In the genomic region with DNA sequence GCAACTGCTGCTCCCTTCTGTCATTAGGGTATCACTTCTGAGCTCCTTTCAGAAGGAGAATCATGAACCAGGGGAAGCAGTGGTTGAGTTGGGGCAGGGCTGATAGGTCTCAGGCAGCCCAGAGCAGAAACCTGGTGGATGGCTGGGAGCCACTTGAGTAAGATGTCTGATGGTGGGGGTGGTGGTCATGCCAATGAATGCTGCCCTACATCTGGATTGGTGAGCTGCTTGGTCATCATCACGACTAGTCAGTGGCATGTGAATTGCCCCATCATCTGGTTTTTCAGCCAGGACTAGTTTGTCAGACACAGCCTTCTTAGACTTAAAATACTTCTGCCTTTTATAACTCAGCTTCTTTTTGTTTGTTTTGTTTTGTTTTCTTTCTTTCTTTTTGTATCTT, we compare ENCODE assay signal across 13 cellular contexts. TPM values are rescaled to one million over a fixed set of nuclear protein-coding genes. Genes with fewer than 3 reads are reported as not detected.
A peak's percentile ranks its signal among the peaks of the same experiment; 100 is the strongest.
DNase-seq lines count a peak whose midpoint lies in the region; ATAC-seq, FAIRE-seq and TF ChIP-seq lines count a peak whose summit lies in the region.
"Had no signal": no experiment of that assay in that cellular context is flagged by ENCODE, and none has a peak within 500 bp of the region (broad histone marks: within the 10 kb centered on the region; RNA-seq: fewer than 3 reads in every experiment).

No MANE protein-coding gene starts in this region.

- no peak for TF ChIP-seq CTCF in WTC11 (IDR thresholded peaks at IDR 0.05)
- no peak for TF ChIP-seq CTCF in keratinocyte (optimal IDR thresholded peaks at IDR 0.05 in 1 of 3, IDR thresholded peaks at IDR 0.05 in 1 of 3, conservative IDR thresholded peaks at IDR 0.05 in 1 of 3; ENCODE audit: extremely low read depth in 1 of 3, insufficient read depth in 2 of 3, low read length in 3 of 3)

- H3K36me3 Mint-ChIP-seq in WTC11: peaks cover 11% of the 10 kb centered on the region

- dilution Hi-C loops in keratinocyte (cut with MboI; ENCODE audit: extremely low pct_ligation_motif_present, low sequenced_read_pairs): no loop called here

- H3K9me3 ChIP-seq in keratinocyte (ENCODE audit: control insufficient read depth, low read depth, low read length) (no peaks in the 10 kb centered on the region), SJCRH30 (replicated peaks) (no peaks in the 10 kb centered on the region)
- H3K9me3 ChIP-seq: esophagus squamous epithelium had no signal

- no peak overlapping the region for H3K9ac ChIP-seq in keratinocyte (ENCODE audit: control insufficient read depth, extremely low read depth, insufficient read depth, low read length)

- CTCF ChIA-PET in WTC11 (lab: Charles Lee): no interaction called here

- peak overlapping the region in 1 of 3 experiments; percentile 25 for H3K4me3 ChIP-seq in keratinocyte (ENCODE audit: control insufficient read depth in 2 of 3, extremely low read depth in 1 of 3, insufficient read depth in 2 of 3, low read depth in 1 of 3, low read length in 3 of 3)
- no peak overlapping the region for H3K4me3 ChIP-seq in SJCRH30
- H3K4me3 ChIP-seq: esophagus squamous epithelium, SK-N-MC had no signal

- H3K9me3 Mint-ChIP-seq in WTC11: no peaks in the 10 kb centered on the region

- peak; percentile 74 for FAIRE-seq in keratinocyte (lab: Jason Lieb, UNC)

- peaks cover 66% of the 10 kb centered on the region for H3K79me2 ChIP-seq in keratinocyte (ENCODE audit: control insufficient read depth, insufficient read depth, low read length)

- peaks cover 29% of the 10 kb centered on the region for H3K4me1 Mint-ChIP-seq in WTC11

- ATAC-seq in WTC11 (no peak), GM18909 (IDR thresholded peaks at IDR 0.05; ENCODE audit: poor library complexity, unreplicated experiment) (no peak), GM18517 (IDR thresholded peaks at IDR 0.05; ENCODE audit: unreplicated experiment) (no peak)
- ATAC-seq in activated CD4-positive, CD25-positive, alpha-beta regulatory T cell treated with anti-CD3 and anti-CD28 coated beads, Interleukin-2, amount 50 U/mL, for 24 hours: no peak

- H2AFZ ChIP-seq in keratinocyte (ENCODE audit: control insufficient read depth, low read length): no peak overlapping the region

- peak overlapping the region; percentile 37 for H3K4me3 Mint-ChIP-seq in WTC11

- POLR2A ChIA-PET in WTC11 (lab: Charles Lee): no interaction called here

- H3K4me2 ChIP-seq in keratinocyte (ENCODE audit: control insufficient read depth, extremely low read depth, insufficient read depth, low read depth, low read length): peak overlapping the region; percentile 80

- H3K9me1 ChIP-seq in keratinocyte (ENCODE audit: control insufficient read depth, extremely low read depth, insufficient read depth, low read length): no peaks in the 10 kb centered on the region

- H3K27me3 ChIP-seq in keratinocyte (ENCODE audit: control insufficient read depth, extremely low read depth, insufficient read depth, low read length) (no peaks in the 10 kb centered on the region), SJCRH30 (no peaks in the 10 kb centered on the region)
- H3K27me3 ChIP-seq: esophagus squamous epithelium had no signal

- H3K4me1 ChIP-seq in keratinocyte (ENCODE audit: control insufficient read depth, extremely low read depth, insufficient read depth, low read length) (peaks cover 37% of the 10 kb centered on the region), SJCRH30 (peaks cover 12% of the 10 kb centered on the region; the same call in 1 of the 2 replicates)

- no peaks in the 10 kb centered on the region; the same call in 1 of the 2 replicates for H3K27me3 Mint-ChIP-seq in WTC11 (ENCODE audit: low read depth)

- H3K36me3 ChIP-seq in keratinocyte (ENCODE audit: control insufficient read depth in 2 of 2, extremely low read depth in 1 of 2, insufficient read depth in 2 of 2, low read length in 2 of 2): peaks cover 12 to 24% of the 10 kb centered on the region in 2 experiments
- peaks cover 3% of the 10 kb centered on the region for H3K36me3 ChIP-seq in SJCRH30

- no peaks in the 10 kb centered on the region for H4K20me1 ChIP-seq in keratinocyte (ENCODE audit: control insufficient read depth, extremely low read depth, insufficient read depth, low read length)

- H3K27ac ChIP-seq in keratinocyte (ENCODE audit: control insufficient read depth, insufficient read depth, low read length) (peak overlapping the region; percentile 32), SJCRH30 (no peak overlapping the region)
- H3K27ac ChIP-seq: SK-N-MC had no signal

- peak; percentile 84 for DNase-seq in AG08395 (ENCODE audit: low spot score)
- DNase-seq in GM04503 (ENCODE audit: low read depth): peak; percentile 71
- no peak for DNase-seq in WTC11 (ENCODE audit: low spot score)
- DNase-seq in keratinocyte (ENCODE audit: low read depth, low spot score): no peak
- DNase-seq in SJCRH30: no peak
- DNase-seq: activated gamma-delta T cell treated with Interleukin-2 at 50 U/mL for 16 hours, esophagus squamous epithelium, GF-D8, NCI-H146 had no signal

- no peak overlapping the region for H3K27ac Mint-ChIP-seq in WTC11

TF ChIP-seq in WTC11, 78 proteins besides CTCF, POLR2A, EP300 and RAD21 (continues in another document):
- TF ChIP-seq NFE2L1 (CRISPR knock-in tag; IDR thresholded peaks at IDR 0.05): no peak
- TF ChIP-seq PRRX2 (CRISPR knock-in tag; IDR thresholded peaks at IDR 0.05): no peak
- TF ChIP-seq ZBTB21 (CRISPR knock-in tag; IDR thresholded peaks at IDR 0.05; ENCODE audit: borderline replicate concordance): no peak
- TF ChIP-seq, protein P1, sequence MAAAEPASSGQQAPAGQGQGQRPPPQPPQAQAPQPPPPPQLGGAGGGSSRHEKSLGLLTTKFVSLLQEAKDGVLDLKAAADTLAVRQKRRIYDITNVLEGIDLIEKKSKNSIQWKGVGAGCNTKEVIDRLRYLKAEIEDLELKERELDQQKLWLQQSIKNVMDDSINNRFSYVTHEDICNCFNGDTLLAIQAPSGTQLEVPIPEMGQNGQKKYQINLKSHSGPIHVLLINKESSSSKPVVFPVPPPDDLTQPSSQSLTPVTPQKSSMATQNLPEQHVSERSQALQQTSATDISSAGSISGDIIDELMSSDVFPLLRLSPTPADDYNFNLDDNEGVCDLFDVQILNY (CRISPR knock-in tag; IDR thresholded peaks at IDR 0.05): no peak
- no peak for TF ChIP-seq GABPB1 (CRISPR knock-in tag; IDR thresholded peaks at IDR 0.05)
- no peak for TF ChIP-seq ZNF121 (CRISPR knock-in tag; IDR thresholded peaks at IDR 0.05)
- no peak for TF ChIP-seq SMAD3 (CRISPR knock-in tag; IDR thresholded peaks at IDR 0.05; ENCODE audit: borderline replicate concordance)
- no peak for TF ChIP-seq ELF4 (CRISPR knock-in tag; IDR thresholded peaks at IDR 0.05; ENCODE audit: low read depth)
- TF ChIP-seq, protein P2, sequence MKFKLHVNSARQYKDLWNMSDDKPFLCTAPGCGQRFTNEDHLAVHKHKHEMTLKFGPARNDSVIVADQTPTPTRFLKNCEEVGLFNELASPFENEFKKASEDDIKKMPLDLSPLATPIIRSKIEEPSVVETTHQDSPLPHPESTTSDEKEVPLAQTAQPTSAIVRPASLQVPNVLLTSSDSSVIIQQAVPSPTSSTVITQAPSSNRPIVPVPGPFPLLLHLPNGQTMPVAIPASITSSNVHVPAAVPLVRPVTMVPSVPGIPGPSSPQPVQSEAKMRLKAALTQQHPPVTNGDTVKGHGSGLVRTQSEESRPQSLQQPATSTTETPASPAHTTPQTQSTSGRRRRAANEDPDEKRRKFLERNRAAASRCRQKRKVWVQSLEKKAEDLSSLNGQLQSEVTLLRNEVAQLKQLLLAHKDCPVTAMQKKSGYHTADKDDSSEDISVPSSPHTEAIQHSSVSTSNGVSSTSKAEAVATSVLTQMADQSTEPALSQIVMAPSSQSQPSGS (CRISPR knock-in tag; IDR thresholded peaks at IDR 0.05; ENCODE audit: borderline replicate concordance, low read depth): no peak
- TF ChIP-seq, protein P3, sequence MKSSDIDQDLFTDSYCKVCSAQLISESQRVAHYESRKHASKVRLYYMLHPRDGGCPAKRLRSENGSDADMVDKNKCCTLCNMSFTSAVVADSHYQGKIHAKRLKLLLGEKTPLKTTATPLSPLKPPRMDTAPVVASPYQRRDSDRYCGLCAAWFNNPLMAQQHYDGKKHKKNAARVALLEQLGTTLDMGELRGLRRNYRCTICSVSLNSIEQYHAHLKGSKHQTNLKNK (CRISPR knock-in tag; IDR thresholded peaks at IDR 0.05): no peak
- no peak for TF ChIP-seq ZNF138 (CRISPR knock-in tag; conservative IDR thresholded peaks at IDR 0.05)

RNA-seq across cellular contexts. Expression of a gene that starts 2.6 kb away (rescaled TPM):
- 15.4 to 16.0 TPM (median 15.7 TPM) in 3 replicates for total RNA-seq in WTC11 (2021)
- polyA plus RNA-seq in keratinocyte: 15.2 to 17.6 TPM (median 16.8 TPM) in 3 replicates
- 8.0 TPM for polyA plus RNA-seq in keratinocyte (2011; ENCODE audit: low read depth)
- 20.4 and 25.7 TPM in 2 replicates for polyA plus RNA-seq in keratinocyte (2011; cell fraction: cytosol; rRNA removed)
- 16.5 and 18.8 TPM in 2 replicates for polyA plus RNA-seq in keratinocyte (2011; cell fraction: nucleus; rRNA removed)
- 15.7 and 20.5 TPM in 2 replicates for polyA plus RNA-seq in keratinocyte (2012; ENCODE audit: low replicate concordance)
- 20.8 to 29.4 TPM (median 24.1 TPM) in 3 replicates for polyA minus RNA-seq in keratinocyte
- polyA minus RNA-seq in keratinocyte (2011; cell fraction: cytosol; rRNA and poly(A)+ RNA removed): 18.4 TPM
- polyA minus RNA-seq in keratinocyte (2011; cell fraction: nucleus; rRNA and poly(A)+ RNA removed): 7.8 and 14.3 TPM in 2 replicates
- total RNA-seq in SJCRH30 (2014; rRNA removed; shearing (Covaris generic)): 35.4 and 39.6 TPM in 2 replicates

RNA-seq across cellular contexts. Expression of a gene that starts 2.8 kb away (rescaled TPM):
- total RNA-seq in WTC11 (2021): 32.2 to 36.8 TPM (median 33.5 TPM) in 3 replicates
- polyA plus RNA-seq in keratinocyte: 22.4 to 24.4 TPM (median 23.6 TPM) in 3 replicates
- polyA plus RNA-seq in keratinocyte (2011; ENCODE audit: low read depth): 11.5 TPM
- 15.8 and 21.5 TPM in 2 replicates for polyA plus RNA-seq in keratinocyte (2011; cell fraction: cytosol; rRNA removed)
- polyA plus RNA-seq in keratinocyte (2011; cell fraction: nucleus; rRNA removed): 19.7 and 27.0 TPM in 2 replicates
- polyA plus RNA-seq in keratinocyte (2012; ENCODE audit: low replicate concordance): 15.7 and 26.6 TPM in 2 replicates
- polyA minus RNA-seq in keratinocyte: 16.0 to 23.8 TPM (median 19.1 TPM) in 3 replicates
- 23.6 TPM for polyA minus RNA-seq in keratinocyte (2011; cell fraction: cytosol; rRNA and poly(A)+ RNA removed)
- polyA minus RNA-seq in keratinocyte (2011; cell fraction: nucleus; rRNA and poly(A)+ RNA removed): 17.2 and 19.8 TPM in 2 replicates
- total RNA-seq in SJCRH30 (2014; rRNA removed; shearing (Covaris generic)): 53.6 and 58.3 TPM in 2 replicates

RNA-seq across cellular contexts. Expression of a gene that starts 46.0 kb away (rescaled TPM):
- 40.8 to 43.1 TPM (median 41.4 TPM) in 3 replicates for total RNA-seq in WTC11 (2021)
- 33.3 to 49.2 TPM (median 36.4 TPM) in 3 replicates for polyA plus RNA-seq in keratinocyte
- polyA plus RNA-seq in keratinocyte (2011; ENCODE audit: low read depth): 24.8 TPM
- 27.7 and 40.4 TPM in 2 replicates for polyA plus RNA-seq in keratinocyte (2011; cell fraction: cytosol; rRNA removed)
- 53.0 and 61.9 TPM in 2 replicates for polyA plus RNA-seq in keratinocyte (2011; cell fraction: nucleus; rRNA removed)
- polyA plus RNA-seq in keratinocyte (2012; ENCODE audit: low replicate concordance): 20.5 and 41.5 TPM in 2 replicates
- polyA minus RNA-seq in keratinocyte: 37.7 to 57.3 TPM (median 39.7 TPM) in 3 replicates
- 26.7 TPM for polyA minus RNA-seq in keratinocyte (2011; cell fraction: cytosol; rRNA and poly(A)+ RNA removed)
- 33.6 and 34.4 TPM in 2 replicates for polyA minus RNA-seq in keratinocyte (2011; cell fraction: nucleus; rRNA and poly(A)+ RNA removed)
- total RNA-seq in SJCRH30 (2014; rRNA removed; shearing (Covaris generic)): 69.1 and 72.2 TPM in 2 replicates

Comparison
In these comparisons a context has a peak if more than half of its experiments do, and no peak if none do; other contexts are left out.
1. DNase-seq: peak in AG08395 (single experiment) and GM04503 (single experiment); none in WTC11 (single experiment), keratinocyte (single experiment) and SJCRH30 (0 of 2).